In genomic region chr15:96322401-96323249, GRCh38 we compare ENCODE assay signal across 11 cellular contexts. TPM values are rescaled to one million over a fixed set of nuclear protein-coding genes. Genes with fewer than 3 reads are reported as not detected.
A peak's percentile ranks its signal among the peaks of the same experiment; 100 is the strongest.
DNase-seq lines count a peak whose midpoint lies in the region; ATAC-seq, FAIRE-seq and TF ChIP-seq lines count a peak whose summit lies in the region.
"Had no signal": no experiment of that assay in that cellular context is flagged by ENCODE, and none has a peak within 500 bp of the region (broad histone marks: within the 10 kb centered on the region; RNA-seq: fewer than 3 reads in every experiment).

No MANE protein-coding gene starts in this region.

- TF ChIP-seq EP300 in HepG2 (IDR thresholded peaks at IDR 0.05; ENCODE audit: low read depth in 2 of 2, low read length in 2 of 2) = no peak
- TF ChIP-seq EP300 in HepG2 (CRISPR knock-in tag; IDR thresholded peaks at IDR 0.05; ENCODE audit: borderline replicate concordance) = no peak

- H3K9ac ChIP-seq in liver (ENCODE audit: low read depth in 1 of 2, low read length in 2 of 2) (peak overlapping the region in 1 of 2 donors; percentile 82), HepG2 (ENCODE audit: insufficient read depth, low read depth, low read length) (no peak overlapping the region)

- intact Hi-C loops in HepG2 (cut with micrococcal nuclease; ENCODE audit: unreplicated experiment) (loop anchor here (10.0 kb wide), 1 partner anchor 262 kb away; no protein-coding TSS in a partner anchor), vagina (cut with DNase I) (loop anchor here (10.0 kb wide), 3 partner anchors 478 to 1298 kb away; no protein-coding TSS in a partner anchor)

- ATAC-seq in HepG2 = no peak
- no peak for ATAC-seq in GM19467 (IDR thresholded peaks at IDR 0.05; ENCODE audit: unreplicated experiment)

- no peak for TF ChIP-seq POLR2A in HepG2 (IDR thresholded peaks at IDR 0.05; ENCODE audit: insufficient read depth in 1 of 2, low read depth in 2 of 2, low read length in 2 of 2)
- TF ChIP-seq POLR2A in vagina (IDR thresholded peaks at IDR 0.05) = no peak

- H3K4me3 Mint-ChIP-seq in nephron = peak overlapping the region; percentile 94 to 100 (median 98)
- H3K4me3 Mint-ChIP-seq: CD4-positive, CD25-positive, alpha-beta regulatory T cell had no signal

- no peak for DNase-seq in HepG2 (ENCODE audit: low spot score)
- peak; percentile 10 for DNase-seq in fibroblast of pulmonary artery (ENCODE audit: low read depth)
- no peak for DNase-seq in vagina (ENCODE audit: extremely low spot score in 2 of 2)
- DNase-seq in DMS79 (lab: John Stamatoyannopoulos, UW) = no peak
- DNase-seq in activated effector memory CD4-positive, alpha-beta T cell treated with anti-CD3 and anti-CD28 coated beads, Interleukin-2, amount 50 U/mL, for 16 hours = no peak
- DNase-seq: CD4-positive, CD25-positive, alpha-beta regulatory T cell; PC-9 had no signal

- H3K27me3 Mint-ChIP-seq in nephron (ENCODE audit: low read depth) = peaks cover 22% of the 10 kb centered on the region

- H3K9me3 ChIP-seq in liver (ENCODE audit: control insufficient read depth in 4 of 4, low read length in 3 of 4) (no peaks in the 10 kb centered on the region), HepG2 (ENCODE audit: low read length) (no peaks in the 10 kb centered on the region), vagina (no peaks in the 10 kb centered on the region)

- no peak for FAIRE-seq in HepG2 (lab: Jason Lieb, UNC)
- FAIRE-seq: HTR-8/SVneo had no signal

- H2AFZ ChIP-seq in HepG2 (ENCODE audit: low read length) = no peak overlapping the region
- H2AFZ ChIP-seq: PC-9 had no signal

- CTCF ChIA-PET in HepG2 (lab: Yijun Ruan, JAX; ENCODE audit: low intra/inter-chr PET ratio, low total read pairs) = no interaction called here

- H3K79me2 ChIP-seq in HepG2 (ENCODE audit: insufficient read depth, low read length) = peaks cover 2% of the 10 kb centered on the region

- TF ChIP-seq CTCF in liver (IDR thresholded peaks at IDR 0.05; ENCODE audit: low read depth, low read length, missing input control) (no peak), HepG2 (CRISPR knock-in tag; IDR thresholded peaks at IDR 0.05) (no peak), fibroblast of pulmonary artery (IDR thresholded peaks at IDR 0.05; ENCODE audit: low read length, missing control alignments) (no peak), nephron (IDR thresholded peaks at IDR 0.05; ENCODE audit: unreplicated experiment in 3 of 3) (no peak), vagina (IDR thresholded peaks at IDR 0.05) (no peak)

- H3K36me3 ChIP-seq in liver (ENCODE audit: control insufficient read depth in 4 of 4, insufficient read depth in 3 of 4, low read depth in 1 of 4, low read length in 3 of 4) = no peaks in the 10 kb centered on the region
- no peaks in the 10 kb centered on the region for H3K36me3 ChIP-seq in HepG2 (replicated peaks in 1 of 2; ENCODE audit: control insufficient read depth in 1 of 2, insufficient read depth in 2 of 2, low read length in 2 of 2)
- no peaks in the 10 kb centered on the region for H3K36me3 ChIP-seq in vagina

- TF ChIP-seq RAD21 in liver (IDR thresholded peaks at IDR 0.05) (no peak), HepG2 (CRISPR knock-in tag; IDR thresholded peaks at IDR 0.05) (no peak)

- in situ Hi-C loops in HepG2 (cut with HindIII; ENCODE audit: extremely low pct_ligation_motif_present, low pct_unique_long_range_greater_than_20kb) = no loop called here

- no peaks in the 10 kb centered on the region for H3K27me3 ChIP-seq in liver (ENCODE audit: control insufficient read depth in 4 of 4, insufficient read depth in 4 of 4, low read length in 3 of 4)
- no peaks in the 10 kb centered on the region; a peak in 1 of 5 replicates for H3K27me3 ChIP-seq in HepG2 (ENCODE audit: control insufficient read depth in 1 of 2, insufficient read depth in 2 of 2, low read length in 2 of 2)
- H3K27me3 ChIP-seq in vagina = no peaks in the 10 kb centered on the region

- H3K4me1 ChIP-seq in liver (ENCODE audit: control insufficient read depth in 4 of 4, insufficient read depth in 4 of 4, low read length in 3 of 4) = peaks cover 3 to 53% (median 40%) of the 10 kb centered on the region in 4 donors
- H3K4me1 ChIP-seq in HepG2 (ENCODE audit: insufficient read depth, low read length) = peaks cover 30% of the 10 kb centered on the region
- peaks cover 23% of the 10 kb centered on the region for H3K4me1 ChIP-seq in vagina

- no peaks in the 10 kb centered on the region for H3K36me3 Mint-ChIP-seq in nephron (ENCODE audit: low read depth)
- H3K36me3 Mint-ChIP-seq: CD4-positive, CD25-positive, alpha-beta regulatory T cell had no signal

- no TSS peak for BruUV-seq in HepG2 (replicated peaks; lab: Mats Ljungman, UMichigan)

- peak overlapping the region; percentile 98 to 99 (median 99) for H3K27ac Mint-ChIP-seq in nephron

- no peaks in the 10 kb centered on the region for H3K9me3 Mint-ChIP-seq in nephron

- no peak overlapping the region for H3K4me2 ChIP-seq in HepG2 (ENCODE audit: low read depth, low read length)

- POLR2A ChIA-PET in HepG2 (lab: Yijun Ruan, JAX) = no interaction called here

- H3K4me1 Mint-ChIP-seq in nephron = peaks cover 57% of the 10 kb centered on the region

- peak overlapping the region; percentile 65 to 86 for H3K27ac ChIP-seq in liver (ENCODE audit: low read depth in 1 of 2, low read length in 2 of 2)
- no peak overlapping the region for H3K27ac ChIP-seq in HepG2 (ENCODE audit: extremely low read length, insufficient read depth, low read length)
- peak overlapping the region; percentile 94 for H3K27ac ChIP-seq in vagina

- H3K4me3 ChIP-seq in liver (ENCODE audit: low read depth in 1 of 3, low read length in 3 of 3) (peak overlapping the region in 2 of 3 donors; percentile 55 to 86), HepG2 (replicated peaks in 1 of 3; ENCODE audit: insufficient read depth in 1 of 3, low read depth in 2 of 3, low read length in 3 of 3) (no peak overlapping the region), fibroblast of pulmonary artery (replicated peaks; ENCODE audit: low read depth, low read length) (peak overlapping the region; percentile 8), vagina (peak overlapping the region; percentile 64 to 71)
- H3K4me3 ChIP-seq: PC-9 had no signal

- 45% methylated on average over 69 of the region's 69 CpGs for WGBS in liver
- 96% methylated on average over 68 of the region's 69 CpGs for WGBS in HepG2 (ENCODE audit: low lambda C conversion rate)

- H4K20me1 ChIP-seq in HepG2 (ENCODE audit: insufficient read depth, low read length) = no peaks in the 10 kb centered on the region

TF ChIP-seq in liver, 16 proteins besides CTCF, POLR2A, EP300 and RAD21 (continues in another document):
- TF ChIP-seq HNF4G (IDR thresholded peaks at IDR 0.05) (no peak), JUND (IDR thresholded peaks at IDR 0.05) (no peak), FOXA1 (IDR thresholded peaks at IDR 0.05) (no peak)

TF ChIP-seq in HepG2, 621 proteins besides CTCF, POLR2A, EP300 and RAD21 (continues in another document):
- no peak for TF ChIP-seq ZNF367 (CRISPR knock-in tag; IDR thresholded peaks at IDR 0.05; ENCODE audit: borderline replicate concordance)
- no peak for TF ChIP-seq DPF2 (CRISPR knock-in tag; IDR thresholded peaks at IDR 0.05; ENCODE audit: borderline replicate concordance, low read depth)
- TF ChIP-seq ZNF264 (CRISPR knock-in tag; IDR thresholded peaks at IDR 0.05) = no peak
- no peak for TF ChIP-seq POLR2G (IDR thresholded peaks at IDR 0.05; ENCODE audit: low read depth, low read length)
- TF ChIP-seq AGO2 (optimal IDR thresholded peaks at IDR 0.05; ENCODE audit: low read depth, low read length) = no peak
- no peak for TF ChIP-seq MEIS2 (CRISPR knock-in tag; IDR thresholded peaks at IDR 0.05)
- TF ChIP-seq CHCHD3 (CRISPR knock-in tag; IDR thresholded peaks at IDR 0.05) = no peak
- TF ChIP-seq MTERF4 (CRISPR knock-in tag; IDR thresholded peaks at IDR 0.05) = no peak
- no peak for TF ChIP-seq NBN (conservative IDR thresholded peaks at IDR 0.05)
- TF ChIP-seq SRSF4 (IDR thresholded peaks at IDR 0.05; ENCODE audit: low read depth, low read length, poor library complexity, severe bottlenecking) = no peak
- no peak for TF ChIP-seq AGO1 (IDR thresholded peaks at IDR 0.05; ENCODE audit: low read depth, low read length, poor library complexity, severe bottlenecking)
- TF ChIP-seq THYN1 (CRISPR knock-in tag; IDR thresholded peaks at IDR 0.05; ENCODE audit: borderline replicate concordance, low read depth) = no peak

RNA-seq across cellular contexts. Expression of gene NR2F2, which starts 7.9 kb away (rescaled TPM):
- 1 to 10 TPM; 5.9 to 6.4 TPM for total RNA-seq in liver
- polyA plus RNA-seq in liver = 10 to 100 TPM; 12.0 to 22.4 TPM
- total RNA-seq in HepG2 (2016; rRNA removed; fragmentation: Illumina TruSeq; extraction: Trizol) = 3.5 and 5.0 TPM in 2 replicates
- 0.61 and 0.79 TPM in 2 replicates for total RNA-seq in HepG2 (2016; cell fraction: cytosol; rRNA removed; fragmentation: Illumina TruSeq; extraction: Trizol; ENCODE audit: low read depth)
- 3.8 and 4.3 TPM in 2 replicates for total RNA-seq in HepG2 (2016; cell fraction: insoluble cytoplasmic fraction; rRNA removed; fragmentation: Illumina TruSeq; extraction: Trizol)
- total RNA-seq in HepG2 (2016; cell fraction: membrane; rRNA removed; fragmentation: Illumina TruSeq; extraction: Trizol) = 2.4 and 2.8 TPM in 2 replicates
- 8.2 and 8.4 TPM in 2 replicates for total RNA-seq in HepG2 (2016; cell fraction: nucleus; rRNA removed; fragmentation: Illumina TruSeq; extraction: Trizol)
- polyA plus RNA-seq in HepG2 (2011; rRNA removed) = 4.0 and 4.7 TPM in 2 replicates
- 3.5 and 3.6 TPM in 2 replicates for polyA plus RNA-seq in HepG2 (2011; cell fraction: cytosol; rRNA removed)
- 13.5 and 15.0 TPM in 2 replicates for polyA plus RNA-seq in HepG2 (2011; cell fraction: nucleus; rRNA removed)
- 20.1 and 28.6 TPM in 2 replicates for polyA plus RNA-seq in HepG2 (2012)
- 0.70 TPM in 2 replicates for polyA plus RNA-seq in HepG2 (2016; cell fraction: cytosol; fragmentation: Illumina TruSeq; extraction: Trizol; ENCODE audit: low read depth)
- 14.4 and 16.5 TPM in 2 replicates for polyA plus RNA-seq in HepG2 (2016; cell fraction: insoluble cytoplasmic fraction; fragmentation: Illumina TruSeq; extraction: Trizol; ENCODE audit: low read depth)
- polyA plus RNA-seq in HepG2 (2016; cell fraction: membrane; fragmentation: Illumina TruSeq; extraction: Trizol; ENCODE audit: low read depth) = 3.3 and 3.6 TPM in 2 replicates
- 27.1 and 27.3 TPM in 2 replicates for polyA plus RNA-seq in HepG2 (2016; cell fraction: nucleus; fragmentation: Illumina TruSeq; extraction: Trizol; ENCODE audit: insufficient read depth, low read depth)
- 15.2 and 51.3 TPM in 2 replicates for polyA minus RNA-seq in HepG2 (2011; rRNA and poly(A)+ RNA removed; ENCODE audit: low replicate concordance)
- polyA minus RNA-seq in HepG2 (2011; cell fraction: cytosol; rRNA and poly(A)+ RNA removed) = 6.7 and 11.9 TPM in 2 replicates
- 11.7 and 14.2 TPM in 2 replicates for polyA minus RNA-seq in HepG2 (2011; cell fraction: nucleus; rRNA and poly(A)+ RNA removed)
- 39.8 TPM for total RNA-seq in vagina
- total RNA-seq: CD4-positive, CD25-positive, alpha-beta regulatory T cell had no signal
- polyA plus RNA-seq: CD4-positive, CD25-positive, alpha-beta regulatory T cell had no signal

Comparison
In these comparisons a context has a peak if more than half of its experiments do, and no peak if none do; other contexts are left out.
1. H3K4me3 ChIP-seq: peak in liver (2 of 3), fibroblast of pulmonary artery (single experiment) and vagina (2 of 2); none in HepG2 (0 of 3).